17 cellular contexts compared by ENCODE assay signal in the genomic region with DNA sequence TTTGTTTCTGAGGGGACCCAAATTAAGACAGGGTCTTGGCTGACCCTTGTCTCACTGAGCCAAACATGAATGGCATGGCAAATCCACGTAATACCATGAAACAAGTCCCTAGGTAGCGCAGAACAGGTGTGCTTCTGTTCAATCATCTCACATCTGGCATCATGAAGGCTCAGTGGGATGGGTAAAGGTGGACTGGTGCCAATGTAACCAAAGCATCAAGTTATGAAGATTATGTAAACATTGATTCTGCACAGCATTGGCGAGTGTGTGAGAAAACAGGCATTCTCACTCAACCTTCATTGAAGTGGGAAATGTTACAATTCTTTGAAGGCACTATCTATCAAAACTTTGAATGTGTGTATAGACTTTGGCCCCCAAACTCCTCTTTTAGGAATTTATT. TPM values are rescaled to one million over a fixed set of nuclear protein-coding genes. Genes with fewer than 3 reads are reported as not detected.
A peak's percentile ranks its signal among the peaks of the same experiment; 100 is the strongest.
DNase-seq lines count a peak whose midpoint lies in the region; ATAC-seq, FAIRE-seq and TF ChIP-seq lines count a peak whose summit lies in the region.
"Had no signal": no experiment of that assay in that cellular context is flagged by ENCODE, and none has a peak within 500 bp of the region (broad histone marks: within the 10 kb centered on the region; RNA-seq: fewer than 3 reads in every experiment).

No MANE protein-coding gene starts in this region.

- H3K27me3 ChIP-seq in GM23248 (replicated peaks; ENCODE audit: insufficient read depth) (no peaks in the 10 kb centered on the region), astrocyte (ENCODE audit: insufficient read depth, low read length) (no peaks in the 10 kb centered on the region)
- H3K27me3 ChIP-seq: testis had no signal

- H3K79me2 ChIP-seq in GM23248 (ENCODE audit: insufficient read depth) (no peaks in the 10 kb centered on the region), astrocyte (ENCODE audit: insufficient read depth, low read length) (no peaks in the 10 kb centered on the region)

- H3K9me3 ChIP-seq in GM23248 (ENCODE audit: low read depth) (no peaks in the 10 kb centered on the region), astrocyte (ENCODE audit: insufficient read depth, low read depth, low read length) (no peaks in the 10 kb centered on the region), T-helper 17 cell (ENCODE audit: control insufficient read depth, low read length, poor library complexity, severe bottlenecking) (no peaks in the 10 kb centered on the region)
- H3K9me3 ChIP-seq: testis had no signal

- no peak overlapping the region for H3K4me2 ChIP-seq in GM23248 (ENCODE audit: unreplicated experiment)
- H3K4me2 ChIP-seq in astrocyte (ENCODE audit: low read length) = peak overlapping the region; percentile 78

- H3K36me3 Mint-ChIP-seq in astrocyte (ENCODE audit: low read depth, unreplicated experiment) (no peaks in the 10 kb centered on the region), nephron progenitor cell (ENCODE audit: low read depth) (no peaks in the 10 kb centered on the region), T-helper 17 cell (ENCODE audit: low read depth) (no peaks in the 10 kb centered on the region)
- H3K36me3 Mint-ChIP-seq in activated T-helper 17 cell treated with anti-CD3 and anti-CD28 coated beads, Interleukin-2, amount 50 U/mL, for 72 hours (ENCODE audit: low read depth) = no peaks in the 10 kb centered on the region
- H3K36me3 Mint-ChIP-seq: activated naive CD4-positive, alpha-beta T cell treated with anti-CD3 and anti-CD28 coated beads, Interleukin-2, amount 50 U/mL, for 24 hours had no signal

- H3K4me3 Mint-ChIP-seq in astrocyte (ENCODE audit: unreplicated experiment) (no peak overlapping the region), nephron progenitor cell (no peak overlapping the region), T-helper 17 cell (no peak overlapping the region)
- no peak overlapping the region for H3K4me3 Mint-ChIP-seq in activated T-helper 17 cell treated with anti-CD3 and anti-CD28 coated beads, Interleukin-2, amount 50 U/mL, for 72 hours
- H3K4me3 Mint-ChIP-seq: activated CD4-positive, alpha-beta memory T cell treated with anti-CD3 and anti-CD28 coated beads, Interleukin-2, amount 10 ng/mL, durations not matched to agents 7 days and 5 days; activated naive CD4-positive, alpha-beta T cell treated with anti-CD3 and anti-CD28 coated beads, Interleukin-2, amount 50 U/mL, for 24 hours had no signal

- H3K9me2 ChIP-seq in GM23248 (ENCODE audit: insufficient read depth) = no peaks in the 10 kb centered on the region

- H3K27me3 Mint-ChIP-seq in astrocyte (ENCODE audit: low read depth, unreplicated experiment) (no peaks in the 10 kb centered on the region), nephron progenitor cell (ENCODE audit: low read depth, poor library complexity) (peaks cover 3% of the 10 kb centered on the region), T-helper 17 cell (no peaks in the 10 kb centered on the region)
- H3K27me3 Mint-ChIP-seq in activated T-helper 17 cell treated with anti-CD3 and anti-CD28 coated beads, Interleukin-2, amount 50 U/mL, for 72 hours = no peaks in the 10 kb centered on the region
- H3K27me3 Mint-ChIP-seq: activated naive CD4-positive, alpha-beta T cell treated with anti-CD3 and anti-CD28 coated beads, Interleukin-2, amount 50 U/mL, for 24 hours had no signal

- TF ChIP-seq CTCF in astrocyte (IDR thresholded peaks at IDR 0.05; ENCODE audit: insufficient read depth, low read depth, low read length) = no peak
- no peak for TF ChIP-seq CTCF in nephron progenitor cell (IDR thresholded peaks at IDR 0.05)

- H3K27ac Mint-ChIP-seq in astrocyte (ENCODE audit: unreplicated experiment) = peak overlapping the region; percentile 97
- H3K27ac Mint-ChIP-seq in nephron progenitor cell = peak overlapping the region; percentile 95
- no peak overlapping the region for H3K27ac Mint-ChIP-seq in activated T-helper 17 cell treated with anti-CD3 and anti-CD28 coated beads, Interleukin-2, amount 50 U/mL, for 72 hours
- H3K27ac Mint-ChIP-seq in T-helper 17 cell = no peak overlapping the region
- H3K27ac Mint-ChIP-seq: activated naive CD4-positive, alpha-beta T cell treated with anti-CD3 and anti-CD28 coated beads, Interleukin-2, amount 50 U/mL, for 24 hours had no signal

- no peak for FAIRE-seq in astrocyte (lab: Jason Lieb, UNC)

- H4K20me1 ChIP-seq in GM23248 (ENCODE audit: insufficient read depth) (no peaks in the 10 kb centered on the region), astrocyte (ENCODE audit: insufficient read depth, low read length) (no peaks in the 10 kb centered on the region)

- H3K9me3 Mint-ChIP-seq in astrocyte (ENCODE audit: unreplicated experiment) (no peaks in the 10 kb centered on the region), nephron progenitor cell (no peaks in the 10 kb centered on the region)
- H3K9me3 Mint-ChIP-seq in activated T-helper 17 cell treated with anti-CD3 and anti-CD28 coated beads, Interleukin-2, amount 50 U/mL, for 72 hours = peaks cover 3% of the 10 kb centered on the region

- H3K27ac ChIP-seq in GM23248 (peak overlapping the region; percentile 92), astrocyte (ENCODE audit: low read depth, low read length) (peak overlapping the region; percentile 84)
- H3K27ac ChIP-seq: PC-9, testis had no signal

- no peak for ATAC-seq in activated T-helper 17 cell treated with anti-CD3 and anti-CD28 coated beads, Interleukin-2, amount 50 U/mL, for 72 hours (replicated peaks)
- ATAC-seq in T-helper 17 cell = no peak
- ATAC-seq: naive thymus-derived CD4-positive, alpha-beta T cell had no signal

- 98 to 99% methylated on average over 3 of the region's 3 CpGs for WGBS in GM23248 (ENCODE audit: low coverage in 1 of 2, low lambda C conversion rate in 2 of 2, missing lambda C conversion rate in 2 of 2), 2 experiments

- DNase-seq in GM23248 (no peak), NCI-H2029 treated with DMSO at 0.1 percent for 48 hours (lab: John Stamatoyannopoulos, UW) (peak; percentile 93), astrocyte (ENCODE audit: low read depth) (no peak), nephron progenitor cell (no peak), T-helper 17 cell (no peak), glomerular visceral epithelial cell (ENCODE audit: extremely low spot score) (no peak)
- DNase-seq: activated CD4-positive, alpha-beta memory T cell treated with anti-CD3 and anti-CD28 coated beads, Interleukin-2, amount 10 ng/mL, durations not matched to agents 7 days and 5 days; cortex of kidney; foreskin melanocyte; kidney; naive thymus-derived CD4-positive, alpha-beta T cell; NCI-H1048; PC-9; T-helper 9 cell; testis had no signal

- peak overlapping the region; percentile 62; the same call in 1 of the 2 replicates for H2AFZ ChIP-seq in GM23248
- H2AFZ ChIP-seq in astrocyte (ENCODE audit: low read depth, low read length) = no peak overlapping the region
- H2AFZ ChIP-seq: PC-9 had no signal

- no peak overlapping the region for H3K9ac ChIP-seq in GM23248
- no peak overlapping the region for H3K9ac ChIP-seq in astrocyte (ENCODE audit: low read length)

- H3F3A ChIP-seq in GM23248 (ENCODE audit: insufficient read depth) = peaks cover 51% of the 10 kb centered on the region

- H3K4me1 Mint-ChIP-seq in astrocyte (ENCODE audit: low read depth, unreplicated experiment) (peaks cover 33% of the 10 kb centered on the region), nephron progenitor cell (peaks cover 59% of the 10 kb centered on the region), T-helper 17 cell (peaks cover 36% of the 10 kb centered on the region)
- H3K4me1 Mint-ChIP-seq in activated T-helper 17 cell treated with anti-CD3 and anti-CD28 coated beads, Interleukin-2, amount 50 U/mL, for 72 hours = peaks cover 26% of the 10 kb centered on the region

- in situ Hi-C loops in GM23248 (cut with MboI) = no loop called here

- H3K36me3 ChIP-seq in GM23248 (ENCODE audit: low read depth) = no peaks in the 10 kb centered on the region
- H3K36me3 ChIP-seq in astrocyte (ENCODE audit: insufficient read depth, low read length) = no peaks in the 10 kb centered on the region

- peaks cover 44% of the 10 kb centered on the region for H3K4me1 ChIP-seq in GM23248 (ENCODE audit: insufficient read depth)
- peaks cover 32% of the 10 kb centered on the region for H3K4me1 ChIP-seq in astrocyte (ENCODE audit: insufficient read depth, low read length)

- H3K4me3 ChIP-seq in GM23248 (peak overlapping the region; percentile 61; the same call in 1 of the 2 replicates), astrocyte (ENCODE audit: insufficient read depth, low read depth, low read length) (no peak overlapping the region)
- H3K4me3 ChIP-seq: PC-9, testis had no signal

RNA-seq across cellular contexts. Expression of a gene that starts 41.9 kb away (rescaled TPM):
- total RNA-seq in GM23248 (2014; rRNA removed; shearing (Covaris generic)) = 6.2 and 7.2 TPM in 2 replicates
- polyA plus RNA-seq in GM23248 (2016; fragmentation: Nextera tagmentation; extraction: Ambion mirVana) = 9.1 TPM in 2 replicates
- total RNA-seq in astrocyte (0.26 TPM in 1 of 2 replicates, not detected in the other), T-helper 17 cell (10 to 100 TPM; 40.5 to 52.1 TPM)
- total RNA-seq in activated T-helper 17 cell treated with anti-CD3 and anti-CD28 coated beads, Interleukin-2, amount 50 U/mL, for 72 hours = 10 to 100 TPM in 1 of 2 donors, 1 to 10 TPM in 1; 8.3 to 10.3 TPM

Comparison
In these comparisons a context has a peak if more than half of its experiments do, and no peak if none do; other contexts are left out.
1. H3K27ac Mint-ChIP-seq: peak in astrocyte (single experiment) and nephron progenitor cell (single experiment); none in activated T-helper 17 cell treated with anti-CD3 and anti-CD28 coated beads, Interleukin-2, amount 50 U/mL, for 72 hours (single experiment) and T-helper 17 cell (single experiment).